Comparison of ENCODE assay signal across 18 cellular contexts in the genomic region with DNA sequence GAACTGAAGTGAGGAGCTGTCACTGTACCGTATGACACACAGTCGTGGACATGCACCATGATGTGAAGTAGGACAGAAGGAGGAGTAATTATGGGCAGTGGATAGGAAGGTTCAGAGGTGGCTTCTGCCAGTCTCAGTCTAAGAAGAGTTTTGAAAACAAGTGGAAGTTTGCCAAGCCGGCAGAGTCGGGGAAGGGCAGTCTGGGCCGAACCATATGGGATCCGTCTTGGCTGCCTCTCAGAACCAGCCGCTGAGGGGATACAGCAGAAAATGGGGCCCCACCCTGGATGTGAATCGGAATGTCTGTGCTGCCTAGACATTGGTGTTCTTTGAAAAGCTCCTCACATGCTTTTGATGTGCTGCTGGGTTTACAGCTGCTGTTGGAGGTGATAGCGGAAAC.
"Had no signal": no experiment of that assay in that cellular context is flagged by ENCODE, and none has a peak within 500 bp of the region (broad histone marks: within the 10 kb centered on the region; RNA-seq: fewer than 3 reads in every experiment).

No MANE protein-coding gene starts in this region.

- H3K9me3 Mint-ChIP-seq: activated naive CD8-positive, alpha-beta T cell treated with anti-CD3 and anti-CD28 coated beads for 36 hours; mesothelial cell of epicardium; nephron had no signal

- H3K27ac ChIP-seq: colonic mucosa, lower lobe of right lung, SJSA1, testis, WERI-Rb-1 had no signal

- H3K27me3 Mint-ChIP-seq: activated naive CD8-positive, alpha-beta T cell treated with anti-CD3 and anti-CD28 coated beads for 36 hours had no signal

- ATAC-seq: lower lobe of right lung had no signal

- H3K27ac Mint-ChIP-seq: activated naive CD8-positive, alpha-beta T cell treated with anti-CD3 and anti-CD28 coated beads for 36 hours; mesothelial cell of epicardium; nephron had no signal

- H3K36me3 Mint-ChIP-seq: mesothelial cell of epicardium had no signal

- H3K36me3 ChIP-seq: colonic mucosa, lower lobe of right lung, WERI-Rb-1 had no signal

- DNase-seq: activated CD4-positive, alpha-beta T cell treated with anti-CD3 and anti-CD28 coated beads, Interleukin-2, amount 50 U/mL, for 4 hours; activated naive CD4-positive, alpha-beta T cell; activated naive CD8-positive, alpha-beta T cell treated with anti-CD3 and anti-CD28 coated beads for 36 hours; activated T-cell treated with anti-CD3 and anti-CD28 coated beads for 4 hours; amniotic stem cell; central memory CD4-positive, alpha-beta T cell; colonic mucosa; effector CD4-positive, alpha-beta T cell; lower lobe of right lung; occipital lobe; stimulated activated CD4-positive, alpha-beta T cell treated with anti-CD3 and anti-CD28 coated beads, Interleukin-4, amount 100 ng/mL, for 1 hour; SW 1271; T-helper 2 cell; testis; WERI-Rb-1 had no signal

- H3K27me3 ChIP-seq: colonic mucosa, SJSA1, testis had no signal

- H3K4me3 Mint-ChIP-seq: activated naive CD8-positive, alpha-beta T cell treated with anti-CD3 and anti-CD28 coated beads for 36 hours; mesothelial cell of epicardium; nephron had no signal

- H3K4me1 ChIP-seq: colonic mucosa had no signal

- H3K9me3 ChIP-seq: colonic mucosa, lower lobe of right lung, SJSA1, testis had no signal

- H3K4me3 ChIP-seq: colonic mucosa, lower lobe of right lung, SJSA1, testis had no signal
